Comparison of ENCODE assay signal across 15 cellular contexts in genomic region chr5:149421372-149421685, GRCh38. TPM values are rescaled to one million over a fixed set of nuclear protein-coding genes. Genes with fewer than 3 reads are reported as not detected.
DNase-seq lines count a peak whose midpoint lies in the region; ATAC-seq, FAIRE-seq and TF ChIP-seq lines count a peak whose summit lies in the region.
"Had no signal": no experiment of that assay in that cellular context is flagged by ENCODE, and none has a peak within 500 bp of the region (broad histone marks: within the 10 kb centered on the region; RNA-seq: fewer than 3 reads in every experiment).

No MANE protein-coding gene starts in this region.

- H3K4me2 ChIP-seq in BLaER1, result peak overlapping the region; percentile 82
- H3K4me2 ChIP-seq in K562 (ENCODE audit: insufficient read depth, low read length), result no peak overlapping the region

- H3K79me2 ChIP-seq in K562 (ENCODE audit: control insufficient read depth, insufficient read depth, low read length), result no peaks in the 10 kb centered on the region

- H3K9ac ChIP-seq in BLaER1 (peak overlapping the region; percentile 59; the same call in 1 of the 2 replicates), K562 (ENCODE audit: insufficient read depth in 1 of 2, low read depth in 2 of 2, low read length in 2 of 2) (no peak overlapping the region)

- H4K20me1 ChIP-seq in BLaER1 (no peaks in the 10 kb centered on the region), K562 (replicated peaks; ENCODE audit: control insufficient read depth, insufficient read depth, low read length) (no peaks in the 10 kb centered on the region)

- TF ChIP-seq POLR2A in K562 (conservative IDR thresholded peaks at IDR 0.05), result no peak

- H3K36me3 ChIP-seq in BLaER1 (no peaks in the 10 kb centered on the region), K562 (ENCODE audit: control insufficient read depth, insufficient read depth, low read length) (no peaks in the 10 kb centered on the region), lung (ENCODE audit: control insufficient read depth in 2 of 2, insufficient read depth in 2 of 2, low read length in 2 of 2) (no peaks in the 10 kb centered on the region)

- FAIRE-seq in K562 (lab: Jason Lieb, UNC), result no peak

- no peak for TF ChIP-seq EP300 in K562 (IDR thresholded peaks at IDR 0.05; ENCODE audit: low read length)

- POLR2A ChIA-PET in K562 (lab: Yijun Ruan, JAX), result interaction anchor here (0.8 kb wide), 1 partner anchor 9 kb away, joined by 3 read pairs; no protein-coding TSS in a partner anchor

- H3K27me3 ChIP-seq in BLaER1 (no peaks in the 10 kb centered on the region), K562 (ENCODE audit: control insufficient read depth in 2 of 2, insufficient read depth in 2 of 2, low read length in 2 of 2) (no peaks in the 10 kb centered on the region), lung (ENCODE audit: control insufficient read depth, insufficient read depth) (no peaks in the 10 kb centered on the region)

- TF ChIP-seq RAD21 in K562 (CRISPR knock-in tag; conservative IDR thresholded peaks at IDR 0.05 in 1 of 2, IDR thresholded peaks at IDR 0.05 in 1 of 2), result no peak

- CTCF ChIA-PET in K562 (lab: Yijun Ruan, JAX; ENCODE audit: low intra/inter-chr PET ratio), result no interaction called here

- ATAC-seq in K562, result no peak
- no peak for ATAC-seq in lung (ENCODE audit: insufficient read depth, low FRiP score)
- no peak for ATAC-seq in HG03439 (IDR thresholded peaks at IDR 0.05; ENCODE audit: unreplicated experiment)
- ATAC-seq in HG03135 (IDR thresholded peaks at IDR 0.05; ENCODE audit: unreplicated experiment), result no peak
- ATAC-seq: activated T-cell treated with anti-CD3 and anti-CD28 coated beads, Interleukin-2, amount 50 U/mL, for 4 hours; HCT116; T-helper 17 cell had no signal

- in situ Hi-C loops in K562 (cut with MboI), result no loop called here

- BruUV-seq in K562 (replicated peaks; lab: Mats Ljungman, UMichigan), result no TSS peak

- WGBS in K562 (ENCODE audit: insufficient coverage, low coverage, missing lambda C conversion rate), result 79% methylated on average over 5 of the region's 7 CpGs
- 74 to 83% methylated on average over 7 of the region's 7 CpGs for WGBS in lung, 2 donors

- H3K4me1 ChIP-seq in BLaER1 (peaks cover 67% of the 10 kb centered on the region), K562 (replicated peaks in 1 of 2; ENCODE audit: control insufficient read depth in 2 of 2, insufficient read depth in 2 of 2, low read length in 2 of 2) (peaks cover 7 to 20% of the 10 kb centered on the region in 2 experiments), lung (ENCODE audit: control insufficient read depth in 2 of 2, insufficient read depth in 2 of 2, low read length in 2 of 2) (peaks cover 8 to 23% of the 10 kb centered on the region in 2 donors)

- DNase-seq in K562 (ENCODE audit: extremely low read depth in 1 of 4, low spot score in 3 of 4), result no peak
- no peak for DNase-seq in lung (ENCODE audit: low spot score)
- DNase-seq in germinal center (ENCODE audit: low spot score), result no peak
- DNase-seq in stimulated activated CD4-positive, alpha-beta T cell treated with anti-CD3 and anti-CD28 coated beads, Interleukin-4, amount 100 ng/mL, for 1 hour, result no peak
- DNase-seq: activated T-cell treated with anti-CD3 and anti-CD28 coated beads, Interleukin-2, amount 50 U/mL, for 4 hours; NCI-H187; NCI-H526 treated with DMSO at 0.1 percent for 48 hours; T-helper 17 cell had no signal

- TF ChIP-seq CTCF in K562 (IDR thresholded peaks at IDR 0.05 in 2 of 3, conservative IDR thresholded peaks at IDR 0.05 in 1 of 3; ENCODE audit: insufficient read depth in 2 of 3, low read depth in 1 of 3, low read length in 3 of 3) (no peak), lung (IDR thresholded peaks at IDR 0.05; ENCODE audit: control extremely low read depth, extremely low read depth) (no peak)

- H3K9me3 ChIP-seq in BLaER1, result no peaks in the 10 kb centered on the region
- no peaks in the 10 kb centered on the region for H3K9me3 ChIP-seq in K562 (replicated peaks; ENCODE audit: control insufficient read depth, insufficient read depth, low read depth, low read length)
- no peaks in the 10 kb centered on the region for H3K9me3 ChIP-seq in lung (ENCODE audit: control insufficient read depth in 2 of 2, insufficient read depth in 1 of 2, low read length in 1 of 2)

- H3K4me3 ChIP-seq in BLaER1, result no peak overlapping the region
- H3K4me3 ChIP-seq in K562, result no peak overlapping the region
- H3K4me3 ChIP-seq in lung, result no peak overlapping the region
- H3K4me3 ChIP-seq in skin epidermis, result no peak overlapping the region

- H2AFZ ChIP-seq in K562 (ENCODE audit: low read depth, low read length), result no peak overlapping the region

- peak overlapping the region; percentile 67 for H3K27ac ChIP-seq in BLaER1
- H3K27ac ChIP-seq in K562 (ENCODE audit: extremely low read depth, low read depth, low read length), result no peak overlapping the region
- H3K27ac ChIP-seq in lung (ENCODE audit: low read depth in 1 of 2, low read length in 1 of 2), result peak overlapping the region; percentile 65 to 68
- H3K27ac ChIP-seq in skin epidermis, result peak overlapping the region in 11 of 21 experiments; percentile 6 to 74 (median 42)

- H3K9me1 ChIP-seq in K562 (ENCODE audit: control insufficient read depth, insufficient read depth, low read length), result no peaks in the 10 kb centered on the region

- intact Hi-C loops in K562 (cut with micrococcal nuclease), result no loop called here

TF ChIP-seq in K562, 482 proteins besides CTCF, POLR2A, EP300 and RAD21:
- peak; percentile 17; the same call in 1 of the 2 replicates for TF ChIP-seq ZBTB33 (CRISPR knock-in tag; IDR thresholded peaks at IDR 0.05)
- no peak for TF ChIP-seq RBM14 (IDR thresholded peaks at IDR 0.05; ENCODE audit: borderline replicate concordance, insufficient read depth, low read depth, low read length)

RNA-seq across cellular contexts. Expression of gene IL17B, which starts 42.2 kb away (rescaled TPM):
- not detected in 2 replicates for total RNA-seq in K562 (2011; cell fraction: chromatin; rRNA removed; ENCODE audit: low replicate concordance)
- total RNA-seq in K562 (2011; cell fraction: nucleolus; rRNA removed), result not detected in 2 replicates
- not detected in 2 replicates for total RNA-seq in K562 (2011; cell fraction: nucleoplasm; rRNA removed)
- 1.5 and 2.6 TPM in 2 replicates for total RNA-seq in K562 (2014; rRNA removed)
- not detected in 2 replicates for total RNA-seq in K562 (2014; rRNA removed; fragmentation: Illumina TruSeq; extraction: Trizol)
- total RNA-seq in K562 (2015; rRNA removed; fragmentation: Illumina TruSeq; extraction: Trizol), result 0.36 TPM in 1 of 2 replicates, not detected in the other
- total RNA-seq in K562 (2021), result 0.51 and 0.58 TPM in 2 replicates
- polyA plus RNA-seq in K562 (2011; rRNA removed), result 0.28 and 0.81 TPM in 2 replicates
- 0.57 and 0.58 TPM in 2 replicates for polyA plus RNA-seq in K562 (2011; cell fraction: cytosol; rRNA removed)
- polyA plus RNA-seq in K562 (2011; cell fraction: nucleus; rRNA removed), result 0.43 and 0.73 TPM in 2 replicates
- polyA plus RNA-seq in K562 (2012), result 0.44 and 3.0 TPM in 2 replicates
- polyA plus RNA-seq in K562 (2014; fragmentation: Illumina TruSeq; extraction: Trizol), result 0.57 TPM in 1 of 2 replicates, not detected in the other
- under 1 TPM; 0.32 to 0.53 TPM for polyA plus RNA-seq in K562 (2014; fragmentation: Nextera tagmentation; extraction: Ambion mirVana)
- polyA plus RNA-seq in K562 (2014; rRNA removed), result 1.0 and 3.0 TPM in 2 replicates
- not detected in 2 replicates for polyA minus RNA-seq in K562 (2011; rRNA and poly(A)+ RNA removed)
- polyA minus RNA-seq in K562 (2011; cell fraction: cytosol; rRNA and poly(A)+ RNA removed), result 2.4 TPM in 1 of 2 replicates, not detected in the other
- polyA minus RNA-seq in K562 (2011; cell fraction: nucleus; rRNA and poly(A)+ RNA removed), result not detected in 2 replicates
- 1 to 10 TPM in 1 of 2 donors, under 1 TPM in 1; 0.34 to 1.3 TPM for total RNA-seq in lung
- polyA plus RNA-seq in lung, result under 1 TPM; 0.26 to 0.44 TPM
- total RNA-seq: activated T-cell treated with anti-CD3 and anti-CD28 coated beads, Interleukin-2, amount 50 U/mL, for 4 hours; RPMI7951; subcutaneous adipose tissue; T-helper 17 cell had no signal
